In the genomic region with DNA sequence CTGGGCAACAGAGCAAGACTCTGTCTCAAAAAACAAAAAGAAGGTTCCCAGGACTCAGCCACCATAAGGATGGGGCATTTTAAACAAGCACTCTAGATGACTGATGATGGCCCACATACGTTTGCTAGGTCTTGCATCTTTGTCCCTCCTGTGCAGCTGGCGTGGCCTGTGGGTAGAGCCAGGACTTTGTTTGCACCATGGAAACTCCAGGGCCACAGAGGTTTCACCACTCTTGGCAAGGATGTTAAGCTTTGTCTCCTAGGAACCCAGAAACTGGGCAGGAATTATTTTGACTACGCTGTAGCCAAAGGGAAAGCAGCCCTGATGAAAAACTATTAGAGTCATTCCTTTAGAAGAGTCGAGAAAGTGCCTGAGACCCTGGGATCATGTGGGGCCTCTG, we compare ENCODE assay signal across 15 cellular contexts. TPM values are rescaled to one million over a fixed set of nuclear protein-coding genes. Genes with fewer than 3 reads are reported as not detected.
DNase-seq lines count a peak whose midpoint lies in the region; ATAC-seq and TF ChIP-seq lines count a peak whose summit lies in the region.
"Had no signal": no experiment of that assay in that cellular context is flagged by ENCODE, and none has a peak within 500 bp of the region (broad histone marks: within the 10 kb centered on the region; RNA-seq: fewer than 3 reads in every experiment).

No MANE protein-coding gene starts in this region.

- TF ChIP-seq POLR2A in transverse colon (IDR thresholded peaks at IDR 0.05) = no peak

- DNase-seq in DMS 273 (lab: John Stamatoyannopoulos, UW; ENCODE audit: unreplicated experiment) (peak; percentile 55), DMS 273 treated with DMSO at 0.1 percent for 48 hours (lab: John Stamatoyannopoulos, UW) (no peak), fibroblast of pulmonary artery (ENCODE audit: low read depth) (peak; percentile 89), mucosa of gallbladder (ENCODE audit: low spot score) (peak; percentile 13), transverse colon (peak; percentile 38)
- DNase-seq: activated T-cell treated with anti-CD3 and anti-CD28 coated beads, Interleukin-2, amount 50 U/mL, for 1 hour; NCI-H187 treated with DMSO at 0.1 percent for 48 hours; NK-92 treated with Interleukin-12 subunit alpha and Interleukin-12 subunit beta, amount 100 ng/mL, for 24 hours; testis had no signal

- H3K9me3 ChIP-seq in transverse colon = no peaks in the 10 kb centered on the region
- H3K9me3 ChIP-seq: testis had no signal

- WGBS in transverse colon (ENCODE audit: low coverage in 1 of 2), 2 donors = 32 to 50% methylated on average over 2 to 4 of the region's 4 CpGs

- intact Hi-C loops in transverse colon (cut with DNase I; ENCODE audit: low total_unique reads) = no loop called here

- H3K36me3 ChIP-seq in transverse colon = no peaks in the 10 kb centered on the region

- no peak for TF ChIP-seq EP300 in transverse colon (IDR thresholded peaks at IDR 0.05; ENCODE audit: low read depth)

- no peak overlapping the region for H3K4me3 ChIP-seq in fibroblast of pulmonary artery (replicated peaks; ENCODE audit: low read depth, low read length)
- H3K4me3 ChIP-seq in transverse colon = no peak overlapping the region
- H3K4me3 ChIP-seq: skin epidermis, testis had no signal

- peaks cover 11 to 17% (median 16%) of the 10 kb centered on the region in 4 donors for H3K4me1 ChIP-seq in transverse colon

- H3K27me3 ChIP-seq in transverse colon = no peaks in the 10 kb centered on the region
- H3K27me3 ChIP-seq: testis had no signal

- H3K27ac ChIP-seq in transverse colon = peak overlapping the region; percentile 14 to 72 (median 48)
- H3K27ac ChIP-seq: 22Rv1, testis had no signal

- ATAC-seq in HG03108 (IDR thresholded peaks at IDR 0.05; ENCODE audit: unreplicated experiment) (no peak), HG03571 (IDR thresholded peaks at IDR 0.05; ENCODE audit: unreplicated experiment) (no peak), HG02571 (IDR thresholded peaks at IDR 0.05; ENCODE audit: unreplicated experiment) (no peak)
- ATAC-seq: SK-N-SH treated with all-trans-retinoic acid at 6 μM for 48 hours had no signal

- TF ChIP-seq CTCF in fibroblast of pulmonary artery (IDR thresholded peaks at IDR 0.05; ENCODE audit: low read length, missing control alignments) (no peak), transverse colon (IDR thresholded peaks at IDR 0.05) (no peak)

- in situ Hi-C loops in transverse colon (cut with MboI; ENCODE audit: low pct_ligation_motif_present in 1 of 4, low pct_unique_long_range_greater_than_20kb in 1 of 4, low sequenced_read_pairs in 3 of 4) = no loop called here

RNA-seq across cellular contexts. Expression of gene CALM2, which starts 54.1 kb away (rescaled TPM):
- total RNA-seq in mucosa of gallbladder (505 TPM), transverse colon (100 to 1,000 TPM; 201 to 712 (median 409) TPM)
